Comparison of ENCODE assay signal across 44 cellular contexts in genomic region chr18:13917401-13917800, GRCh38. TPM values are rescaled to one million over a fixed set of nuclear protein-coding genes. Genes with fewer than 3 reads are reported as not detected.
"Had no signal": no experiment of that assay in that cellular context is flagged by ENCODE, and none has a peak within 500 bp of the region (broad histone marks: within the 10 kb centered on the region; RNA-seq: fewer than 3 reads in every experiment).

No MANE protein-coding gene starts in this region.

- H3K36me3 ChIP-seq: adrenal gland, ascending aorta, brain microvascular endothelial cell, breast epithelium, cardiac muscle cell had no signal

- H3K27ac Mint-ChIP-seq: activated naive CD4-positive, alpha-beta T cell treated with anti-CD3 and anti-CD28 coated beads for 36 hours; activated naive CD4-positive, alpha-beta T cell treated with anti-CD3 and anti-CD28 coated beads, Interleukin-2, amount 10 ng/mL, durations not matched to agents 7 days and 5 days; activated naive CD4-positive, alpha-beta T cell treated with anti-CD3 and anti-CD28 coated beads, Interleukin-2, amount 50 U/mL, for 24 hours; activated naive CD4-positive, alpha-beta T cell treated with anti-CD3 and anti-CD28 coated beads, Interleukin-2, amount 50 U/mL, for 72 hours; activated naive CD8-positive, alpha-beta T cell; activated naive CD8-positive, alpha-beta T cell treated with anti-CD3 and anti-CD28 coated beads for 36 hours; activated naive CD8-positive, alpha-beta T cell treated with anti-CD3 and anti-CD28 coated beads, Interleukin-2, amount 10 ng/mL, durations not matched to agents 7 days and 5 days; activated naive CD8-positive, alpha-beta T cell treated with anti-CD3 and anti-CD28 coated beads, Interleukin-2, amount 50 U/mL, for 24 hours; activated T-cell treated with anti-CD3 and anti-CD28 coated beads, Interleukin-2, amount 50 U/mL, for 24 hours; activated T-cell treated with anti-CD3 and anti-CD28 coated beads, Interleukin-2, amount 50 U/mL, for 72 hours; activated T-helper 1 cell treated with anti-CD3 and anti-CD28 coated beads, Interleukin-12 subunit alpha, Interleukin-12 subunit beta, Interleukin-2, Interleukin-4 antibody, amounts not matched to agents 30 ng/mL and 10 ng/mL and 1 ng/mL, durations not matched to agents 14 hours and 24 hours and 36 hours; activated T-helper 17 cell treated with anti-CD3 and anti-CD28 coated beads, Interleukin-2, amount 50 U/mL, for 72 hours; activated T-helper 2 cell treated with anti-CD3 and anti-CD28 coated beads, Interferon-gamma antibody, Interleukin-2, Interleukin-4, amounts not matched to agents 10 μg/mL and 5 μg/mL and 100 μg/mL, durations not matched to agents 14 hours and 24 hours and 36 hours; brain had no signal

- H3K36me3 Mint-ChIP-seq: activated naive CD4-positive, alpha-beta T cell treated with anti-CD3 and anti-CD28 coated beads, Interleukin-2, amount 10 ng/mL, durations not matched to agents 7 days and 5 days; activated naive CD4-positive, alpha-beta T cell treated with anti-CD3 and anti-CD28 coated beads, Interleukin-2, amount 50 U/mL, for 24 hours; activated naive CD4-positive, alpha-beta T cell treated with anti-CD3 and anti-CD28 coated beads, Interleukin-2, amount 50 U/mL, for 72 hours; activated naive CD8-positive, alpha-beta T cell; activated naive CD8-positive, alpha-beta T cell treated with anti-CD3 and anti-CD28 coated beads for 36 hours; activated naive CD8-positive, alpha-beta T cell treated with anti-CD3 and anti-CD28 coated beads, Interleukin-2, amount 10 ng/mL, durations not matched to agents 7 days and 5 days; brain had no signal

- H3K9me3 ChIP-seq: adrenal gland, ascending aorta, body of pancreas, breast epithelium had no signal

- DNase-seq: activated effector memory CD4-positive, alpha-beta T cell treated with anti-CD3 and anti-CD28 coated beads, Interleukin-2, amount 50 U/mL, for 16 hours; activated effector memory CD4-positive, alpha-beta T cell treated with Interleukin-2 at 50 U/mL for 16 hours; activated gamma-delta T cell; activated gamma-delta T cell treated with Interleukin-2 at 50 U/mL for 16 hours; activated naive CD4-positive, alpha-beta T cell; activated naive CD4-positive, alpha-beta T cell treated with anti-CD3 and anti-CD28 coated beads for 36 hours; activated naive CD4-positive, alpha-beta T cell treated with anti-CD3 and anti-CD28 coated beads, Interleukin-2, amount 10 ng/mL, durations not matched to agents 7 days and 5 days; activated naive CD4-positive, alpha-beta T cell treated with anti-CD3 and anti-CD28 coated beads, Interleukin-2, amount 50 U/mL, for 16 hours; activated naive CD4-positive, alpha-beta T cell treated with Interleukin-2 at 50 U/mL for 16 hours; activated naive CD8-positive, alpha-beta T cell treated with anti-CD3 and anti-CD28 coated beads for 36 hours; activated naive CD8-positive, alpha-beta T cell treated with anti-CD3 and anti-CD28 coated beads, Interleukin-2, amount 10 ng/mL, durations not matched to agents 7 days and 5 days; activated naive CD8-positive, alpha-beta T cell treated with anti-CD3 and anti-CD28 coated beads, Interleukin-2, amount 50 U/mL, for 24 hours; activated T-cell treated with anti-CD3 and anti-CD28 coated beads for 4 hours; activated T-cell treated with anti-CD3 and anti-CD28 coated beads, Interleukin-2, amount 50 U/mL, for 1 hour; activated T-cell treated with anti-CD3 and anti-CD28 coated beads, Interleukin-2, amount 50 U/mL, for 24 hours; activated T-cell treated with anti-CD3 and anti-CD28 coated beads, Interleukin-2, amount 50 U/mL, for 4 hours; activated T-cell treated with anti-CD3 and anti-CD28 coated beads, Interleukin-2, amount 50 U/mL, for 48 hours; activated T-cell treated with anti-CD3 and anti-CD28 coated beads, Interleukin-2, amount 50 U/mL, for 72 hours; adrenal gland; amniotic stem cell; amygdala; anterior cingulate cortex; aorta; body of pancreas; brain microvascular endothelial cell; caudate nucleus; central memory CD4-positive, alpha-beta T cell; cerebellar nuclear complex had no signal

- H3K27me3 Mint-ChIP-seq: activated naive CD4-positive, alpha-beta T cell treated with anti-CD3 and anti-CD28 coated beads, Interleukin-2, amount 50 U/mL, for 24 hours had no signal

- H3K4me3 ChIP-seq: adrenal gland, ascending aorta, body of pancreas, breast epithelium, cardiac muscle cell had no signal

- H3K27me3 ChIP-seq: adrenal gland, ascending aorta, body of pancreas, brain microvascular endothelial cell, breast epithelium had no signal

- H3K4me1 ChIP-seq: ascending aorta, body of pancreas, breast epithelium had no signal

- H3K4me3 Mint-ChIP-seq: activated naive CD4-positive, alpha-beta T cell treated with anti-CD3 and anti-CD28 coated beads for 36 hours; activated naive CD4-positive, alpha-beta T cell treated with anti-CD3 and anti-CD28 coated beads, Interleukin-2, amount 10 ng/mL, durations not matched to agents 7 days and 5 days; activated naive CD4-positive, alpha-beta T cell treated with anti-CD3 and anti-CD28 coated beads, Interleukin-2, amount 50 U/mL, for 24 hours; activated naive CD8-positive, alpha-beta T cell; activated naive CD8-positive, alpha-beta T cell treated with anti-CD3 and anti-CD28 coated beads for 36 hours; activated naive CD8-positive, alpha-beta T cell treated with anti-CD3 and anti-CD28 coated beads, Interleukin-2, amount 10 ng/mL, durations not matched to agents 7 days and 5 days; activated naive CD8-positive, alpha-beta T cell treated with anti-CD3 and anti-CD28 coated beads, Interleukin-2, amount 50 U/mL, for 24 hours; activated T-cell treated with anti-CD3 and anti-CD28 coated beads, Interleukin-2, amount 50 U/mL, for 24 hours; activated T-cell treated with anti-CD3 and anti-CD28 coated beads, Interleukin-2, amount 50 U/mL, for 4 hours; activated T-cell treated with anti-CD3 and anti-CD28 coated beads, Interleukin-2, amount 50 U/mL, for 72 hours; activated T-helper 1 cell treated with anti-CD3 and anti-CD28 coated beads, Interleukin-12 subunit alpha, Interleukin-12 subunit beta, Interleukin-2, Interleukin-4 antibody, amounts not matched to agents 30 ng/mL and 10 ng/mL and 1 ng/mL, durations not matched to agents 14 hours and 24 hours and 36 hours; activated T-helper 17 cell treated with anti-CD3 and anti-CD28 coated beads, Interleukin-2, amount 50 U/mL, for 72 hours; brain; central memory CD8-positive, alpha-beta T cell had no signal

- H3K9me3 Mint-ChIP-seq: activated naive CD4-positive, alpha-beta T cell treated with anti-CD3 and anti-CD28 coated beads for 36 hours; activated naive CD4-positive, alpha-beta T cell treated with anti-CD3 and anti-CD28 coated beads, Interleukin-2, amount 10 ng/mL, durations not matched to agents 7 days and 5 days; activated naive CD4-positive, alpha-beta T cell treated with anti-CD3 and anti-CD28 coated beads, Interleukin-2, amount 50 U/mL, for 24 hours; activated naive CD4-positive, alpha-beta T cell treated with anti-CD3 and anti-CD28 coated beads, Interleukin-2, amount 50 U/mL, for 72 hours; activated naive CD8-positive, alpha-beta T cell treated with anti-CD3 and anti-CD28 coated beads for 36 hours; activated naive CD8-positive, alpha-beta T cell treated with anti-CD3 and anti-CD28 coated beads, Interleukin-2, amount 10 ng/mL, durations not matched to agents 7 days and 5 days; activated naive CD8-positive, alpha-beta T cell treated with anti-CD3 and anti-CD28 coated beads, Interleukin-2, amount 50 U/mL, for 24 hours; activated T-cell treated with anti-CD3 and anti-CD28 coated beads, Interleukin-2, amount 50 U/mL, for 24 hours; activated T-cell treated with anti-CD3 and anti-CD28 coated beads, Interleukin-2, amount 50 U/mL, for 4 hours; activated T-cell treated with anti-CD3 and anti-CD28 coated beads, Interleukin-2, amount 50 U/mL, for 72 hours; activated T-helper 1 cell treated with anti-CD3 and anti-CD28 coated beads, Interleukin-12 subunit alpha, Interleukin-12 subunit beta, Interleukin-2, Interleukin-4 antibody, amounts not matched to agents 30 ng/mL and 10 ng/mL and 1 ng/mL, durations not matched to agents 14 hours and 24 hours and 36 hours; activated T-helper 17 cell treated with anti-CD3 and anti-CD28 coated beads, Interleukin-2, amount 50 U/mL, for 72 hours; activated T-helper 2 cell treated with anti-CD3 and anti-CD28 coated beads, Interferon-gamma antibody, Interleukin-2, Interleukin-4, amounts not matched to agents 10 μg/mL and 5 μg/mL and 100 μg/mL, durations not matched to agents 14 hours and 24 hours and 36 hours; brain; central memory CD8-positive, alpha-beta T cell had no signal

- H3K4me1 Mint-ChIP-seq: activated naive CD4-positive, alpha-beta T cell treated with anti-CD3 and anti-CD28 coated beads, Interleukin-2, amount 10 ng/mL, durations not matched to agents 7 days and 5 days; activated naive CD4-positive, alpha-beta T cell treated with anti-CD3 and anti-CD28 coated beads, Interleukin-2, amount 50 U/mL, for 24 hours; activated naive CD8-positive, alpha-beta T cell treated with anti-CD3 and anti-CD28 coated beads for 36 hours; activated naive CD8-positive, alpha-beta T cell treated with anti-CD3 and anti-CD28 coated beads, Interleukin-2, amount 10 ng/mL, durations not matched to agents 7 days and 5 days; activated naive CD8-positive, alpha-beta T cell treated with anti-CD3 and anti-CD28 coated beads, Interleukin-2, amount 50 U/mL, for 24 hours; activated T-helper 17 cell treated with anti-CD3 and anti-CD28 coated beads, Interleukin-2, amount 50 U/mL, for 72 hours; central memory CD8-positive, alpha-beta T cell had no signal

- ATAC-seq: activated naive CD4-positive, alpha-beta T cell treated with anti-CD3 and anti-CD28 coated beads, Interleukin-2, amount 50 U/mL, for 72 hours; activated naive CD8-positive, alpha-beta T cell treated with anti-CD3 and anti-CD28 coated beads, Interleukin-2, amount 50 U/mL, for 24 hours; activated T-cell treated with anti-CD3 and anti-CD28 coated beads, Interleukin-2, amount 50 U/mL, for 4 hours; activated T-cell treated with anti-CD3 and anti-CD28 coated beads, Interleukin-2, amount 50 U/mL, for 72 hours; activated T-helper 17 cell treated with anti-CD3 and anti-CD28 coated beads, Interleukin-2, amount 50 U/mL, for 72 hours; body of pancreas had no signal

- H3K27ac ChIP-seq: ascending aorta, body of pancreas, brain microvascular endothelial cell, breast epithelium, cardiac muscle cell had no signal

RNA-seq across cellular contexts. Expression of gene MC2R, which starts 2.1 kb away (rescaled TPM):
- total RNA-seq: activated naive CD4-positive, alpha-beta T cell treated with anti-CD3 and anti-CD28 coated beads for 36 hours; activated naive CD4-positive, alpha-beta T cell treated with anti-CD3 and anti-CD28 coated beads, Interleukin-2, amount 50 U/mL, for 72 hours; activated naive CD8-positive, alpha-beta T cell treated with anti-CD3 and anti-CD28 coated beads for 36 hours; activated naive CD8-positive, alpha-beta T cell treated with anti-CD3 and anti-CD28 coated beads, Interleukin-2, amount 10 ng/mL, durations not matched to agents 7 days and 5 days; activated T-cell treated with anti-CD3 and anti-CD28 coated beads, Interleukin-2, amount 50 U/mL, for 4 hours; activated T-cell treated with anti-CD3 and anti-CD28 coated beads, Interleukin-2, amount 50 U/mL, for 72 hours; activated T-helper 1 cell treated with anti-CD3 and anti-CD28 coated beads, Interleukin-12 subunit alpha, Interleukin-12 subunit beta, Interleukin-2, Interleukin-4 antibody, amounts not matched to agents 30 ng/mL and 10 ng/mL and 1 ng/mL, durations not matched to agents 14 hours and 24 hours and 36 hours; activated T-helper 17 cell treated with anti-CD3 and anti-CD28 coated beads, Interleukin-2, amount 50 U/mL, for 72 hours; activated T-helper 2 cell treated with anti-CD3 and anti-CD28 coated beads, Interferon-gamma antibody, Interleukin-2, Interleukin-4, amounts not matched to agents 10 μg/mL and 5 μg/mL and 100 μg/mL, durations not matched to agents 14 hours and 24 hours and 36 hours; aorta; ascending aorta; astrocyte; body of pancreas; breast epithelium; bronchial epithelial cell; cardiac muscle cell; cardiac septum; cerebellum had no signal
- polyA plus RNA-seq: adipose tissue, aorta, cardiac muscle cell had no signal
